Comparison of ENCODE assay signal across 1 cellular context in the genomic region with DNA sequence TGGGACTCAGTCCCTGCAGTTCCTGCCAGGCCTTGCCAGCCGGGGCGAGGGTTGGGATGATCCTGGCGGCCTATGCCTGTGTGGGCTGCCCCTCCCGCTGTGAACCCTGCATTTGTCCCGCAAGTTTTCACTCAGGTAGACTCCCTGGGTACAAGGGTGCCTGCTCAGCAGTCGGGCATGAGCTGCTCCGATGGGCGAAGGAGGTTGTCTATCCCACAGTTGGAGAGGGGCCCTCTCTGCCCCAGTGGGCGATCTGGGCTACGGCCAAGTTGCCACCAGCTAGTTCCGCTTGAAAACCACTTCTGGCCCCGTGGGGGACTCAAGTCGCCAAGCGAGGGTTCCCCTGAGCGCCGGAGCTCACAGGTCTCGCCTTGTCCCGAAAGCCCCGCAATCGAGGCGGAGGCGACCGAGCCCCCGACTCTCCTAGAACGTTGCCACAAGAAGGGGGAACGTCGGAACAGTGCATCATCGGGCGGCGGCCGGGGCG.
TF ChIP-seq lines count a peak whose summit lies in the region.

No MANE protein-coding gene starts in this region.

TF ChIP-seq in GM12891, 5 proteins besides CTCF, POLR2A, EP300 and RAD21:
- no peak for TF ChIP-seq SPI1 (IDR thresholded peaks at IDR 0.05; ENCODE audit: low read depth, low read length)
- no peak for TF ChIP-seq TAF1 (IDR thresholded peaks at IDR 0.05; ENCODE audit: low read depth, low read length)
- no peak for TF ChIP-seq POU2F2 (IDR thresholded peaks at IDR 0.05; ENCODE audit: low read depth, low read length)
- no peak for TF ChIP-seq POLR2AphosphoS5 (IDR thresholded peaks at IDR 0.05; ENCODE audit: low read depth, low read length)
